ENCODE assay signal across 22 cellular contexts in the genomic region with DNA sequence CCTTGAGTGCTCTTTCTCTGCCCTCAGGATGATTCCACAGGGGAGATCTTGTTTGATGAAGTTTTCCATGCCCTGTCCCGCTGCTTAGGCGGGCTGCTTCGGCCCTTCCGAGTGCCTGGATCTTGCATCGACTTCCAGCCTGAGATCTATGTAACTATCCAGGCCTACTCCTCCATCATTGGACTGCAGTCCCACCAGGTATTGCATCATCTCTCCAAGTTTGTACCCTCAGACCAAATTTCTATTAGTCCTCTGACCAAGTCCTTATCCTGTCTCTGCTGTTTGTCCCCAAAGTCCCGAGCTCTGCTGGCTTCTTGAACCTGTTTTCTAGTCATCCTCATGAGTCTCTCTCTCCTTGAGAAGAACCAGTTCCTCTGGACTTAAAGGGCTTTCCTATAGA. TPM values are rescaled to one million over a fixed set of nuclear protein-coding genes. Genes with fewer than 3 reads are reported as not detected.
DNase-seq lines count a peak whose midpoint lies in the region; ATAC-seq, FAIRE-seq and TF ChIP-seq lines count a peak whose summit lies in the region.
"Had no signal": no experiment of that assay in that cellular context is flagged by ENCODE, and none has a peak within 500 bp of the region (broad histone marks: within the 10 kb centered on the region; RNA-seq: fewer than 3 reads in every experiment).

No MANE protein-coding gene starts in this region.

- WGBS in IMR-90 (ENCODE audit: extremely low coverage in 2 of 2, insufficient read length in 1 of 2), 2 experiments: 100% methylated on average over 4 of the region's 6 CpGs; no CpG with 5 or more reads in 1 of the 2 experiments
- WGBS in H1 (ENCODE audit: extremely low coverage in 1 of 2, insufficient coverage in 1 of 2, insufficient read length in 1 of 2, insufficient replicate concordance in 2 of 2, low coverage in 1 of 2, low lambda C conversion rate in 2 of 2, missing lambda C conversion rate in 1 of 2), 2 experiments: 88% methylated on average over 6 of the region's 6 CpGs; no CpG with 5 or more reads in 1 of the 2 experiments
- WGBS in tibial nerve, 2 donors: 95 to 97% methylated on average over 6 of the region's 6 CpGs
- 97% methylated on average over 6 of the region's 6 CpGs for WGBS in lower leg skin, 2 donors

- H3K18ac ChIP-seq in IMR-90 (ENCODE audit: low read depth, low read length) (no peak overlapping the region), H1 (ENCODE audit: extremely low read depth, low read length) (no peak overlapping the region)

- H3K27me3 Mint-ChIP-seq in GM23338 (ENCODE audit: insufficient read depth, low read depth, poor library complexity) (no peaks in the 10 kb centered on the region), neural crest cell (ENCODE audit: low read depth) (no peaks in the 10 kb centered on the region)
- H3K27me3 Mint-ChIP-seq: CD4-positive, CD25-positive, alpha-beta regulatory T cell; CD8-positive, alpha-beta memory T cell had no signal

- H2BK5ac ChIP-seq in IMR-90 (ENCODE audit: low read depth, low read length, poor library complexity, severe bottlenecking): no peak overlapping the region
- H2BK5ac ChIP-seq in H1 (ENCODE audit: low read depth, low read length): no peak overlapping the region; the same call in 1 of the 2 replicates

- no peaks in the 10 kb centered on the region for H3K23me2 ChIP-seq in H1 (ENCODE audit: low read depth, low read length)

- H3K9ac ChIP-seq in IMR-90 (ENCODE audit: low read depth, low read length) (no peak overlapping the region), H1 (replicated peaks in 1 of 4; ENCODE audit: extremely low read depth in 1 of 4, low read depth in 3 of 4, low read length in 3 of 4) (no peak overlapping the region)

- no peak overlapping the region for H4K91ac ChIP-seq in IMR-90 (ENCODE audit: insufficient read depth, low read depth, low read length)
- H4K91ac ChIP-seq in H1 (replicated peaks; ENCODE audit: insufficient read length, low read length): no peak overlapping the region

- no peak for FAIRE-seq in H1 (lab: Jason Lieb, UNC)
- FAIRE-seq: A204.1, GM12878, H54, HTR-8/SVneo had no signal

- in situ Hi-C loops in IMR-90 (cut with MboI; ENCODE audit: low sequenced_read_pairs): loop anchor here (25.0 kb wide), 1 partner anchor 492 kb away; no protein-coding TSS in a partner anchor

- TF ChIP-seq EP300 in H1 (IDR thresholded peaks at IDR 0.05; ENCODE audit: borderline replicate concordance in 1 of 2, low read depth in 2 of 2, low read length in 2 of 2): no peak
- TF ChIP-seq EP300 in tibial nerve (IDR thresholded peaks at IDR 0.05): no peak

- POLR2A ChIA-PET in IMR-90 (lab: Charles Lee; ENCODE audit: unreplicated experiment): no interaction called here
- POLR2A ChIA-PET in H1 (lab: Charles Lee; ENCODE audit: partially characterized antibody): interaction anchor here (1.8 kb wide), 1 partner anchor 11 kb away, joined by 6 read pairs; no protein-coding TSS in a partner anchor

- H2AFZ ChIP-seq in GM23338 (no peak overlapping the region), IMR-90 (replicated peaks; ENCODE audit: low read length, poor library complexity) (no peak overlapping the region), H1 (ENCODE audit: low read length) (no peak overlapping the region)

- DNase-seq in GM23338 (ENCODE audit: low spot score) (no peak), IMR-90 (no peak), H1 (ENCODE audit: low read depth in 1 of 2, low spot score in 2 of 2) (no peak), neural crest cell (ENCODE audit: low read depth, low spot score) (no peak), tibial nerve (ENCODE audit: low spot score in 2 of 2) (no peak), lower leg skin (ENCODE audit: low spot score in 2 of 2) (no peak), NCI-H748 treated with DMSO at 0.1 percent for 48 hours (lab: John Stamatoyannopoulos, UW) (no peak)
- DNase-seq: ACHN; BE2C; C1 segment of cervical spinal cord; CD4-positive, CD25-positive, alpha-beta regulatory T cell; CD8-positive, alpha-beta memory T cell; COR-L47; DMS 273 treated with DMSO at 0.1 percent for 48 hours; DMS53; DND-41; EL; HCEC 1CT had no signal

- CTCF ChIA-PET in IMR-90 (lab: Yijun Ruan, JAX) (interaction anchor here (0.6 kb wide), 1 partner anchor 29 kb away, joined by 3 read pairs; no protein-coding TSS in a partner anchor), H1 (lab: Charles Lee; ENCODE audit: partially characterized antibody) (interaction anchor here (1.3 to 3.0 kb wide), 2 partner anchors 10 to 26 kb away, joined by 3 to 9 read pairs; no protein-coding TSS in a partner anchor)

- dilution Hi-C loops in IMR-90 (cut with HindIII; ENCODE audit: low sequenced_read_pairs, unreplicated experiment): no loop called here

- no peak overlapping the region for H3K27ac ChIP-seq in GM23338 (ENCODE audit: low read depth)
- H3K27ac ChIP-seq in IMR-90 (ENCODE audit: insufficient read depth, low read length): no peak overlapping the region
- H3K27ac ChIP-seq in H1 (ENCODE audit: low read depth, low read length): no peak overlapping the region
- H3K27ac ChIP-seq in tibial nerve: no peak overlapping the region

- H2AK5ac ChIP-seq in IMR-90 (ENCODE audit: low read depth, low read length) (no peak overlapping the region), H1 (ENCODE audit: low read depth, low read length) (no peak overlapping the region)

- intact Hi-C loops in IMR-90 (cut with micrococcal nuclease) (no loop called here), lower leg skin (cut with DNase I; ENCODE audit: low total_unique reads) (no loop called here)

- H3K36me3 ChIP-seq in GM23338 (ENCODE audit: insufficient read depth) (no peaks in the 10 kb centered on the region), IMR-90 (ENCODE audit: control insufficient read depth, insufficient read depth, low read length) (peaks cover 39% of the 10 kb centered on the region), H1 (ENCODE audit: control insufficient read depth in 2 of 4, insufficient read depth in 4 of 4, low read length in 3 of 4) (peaks cover 0 to 19% (median 4%) of the 10 kb centered on the region in 4 experiments; a peak in 4 of 8 replicates), tibial nerve (peaks cover 0 to 65% (median 25%) of the 10 kb centered on the region in 3 donors)
- H3K36me3 ChIP-seq: BE2C had no signal

- H3K4me1 ChIP-seq in GM23338 (ENCODE audit: insufficient read depth): no peaks in the 10 kb centered on the region
- peaks cover 4% of the 10 kb centered on the region; the same call in 1 of the 2 replicates for H3K4me1 ChIP-seq in IMR-90 (ENCODE audit: control insufficient read depth, insufficient read depth, low read length)
- no peaks in the 10 kb centered on the region for H3K4me1 ChIP-seq in H1 (replicated peaks in 1 of 4; ENCODE audit: control insufficient read depth in 3 of 4, insufficient read depth in 4 of 4, low read length in 3 of 4)
- H3K4me1 ChIP-seq in tibial nerve: peaks cover 0 to 8% (median 0%) of the 10 kb centered on the region in 4 donors
- H3K4me1 ChIP-seq: BE2C had no signal

- H3K4me2 ChIP-seq in GM23338: no peak overlapping the region
- H3K4me2 ChIP-seq in IMR-90 (ENCODE audit: low read depth, low read length): no peak overlapping the region
- no peak overlapping the region for H3K4me2 ChIP-seq in H1 (ENCODE audit: insufficient read depth in 1 of 2, low read depth in 2 of 2, low read length in 2 of 2)

- ATAC-seq in GM23338 (no peak), IMR-90 (ENCODE audit: low read depth) (no peak)
- ATAC-seq: GM12878 had no signal

- no peaks in the 10 kb centered on the region for H3K9me3 ChIP-seq in IMR-90 (ENCODE audit: control insufficient read depth, insufficient read depth, low read length)
- no peaks in the 10 kb centered on the region for H3K9me3 ChIP-seq in H1 (ENCODE audit: insufficient read depth in 2 of 2, low read depth in 1 of 2, low read length in 1 of 2)
- no peaks in the 10 kb centered on the region for H3K9me3 ChIP-seq in tibial nerve
- H3K9me3 ChIP-seq: BE2C had no signal

- H4K5ac ChIP-seq in IMR-90 (ENCODE audit: low read depth, low read length) (no peak overlapping the region), H1 (ENCODE audit: insufficient read length, low read depth, low read length) (no peak overlapping the region)

- peaks cover 8% of the 10 kb centered on the region; the same call in 1 of the 2 replicates for H3K9me1 ChIP-seq in IMR-90 (ENCODE audit: insufficient read depth, low read length)

- no peaks in the 10 kb centered on the region; the same call in 1 of the 2 replicates for H4K20me1 ChIP-seq in GM23338 (replicated peaks; ENCODE audit: insufficient read depth)
- no peaks in the 10 kb centered on the region for H4K20me1 ChIP-seq in IMR-90 (ENCODE audit: insufficient read depth, low read length)
- H4K20me1 ChIP-seq in H1 (replicated peaks in 1 of 2; ENCODE audit: control insufficient read depth in 1 of 2, insufficient read depth in 2 of 2, low read length in 2 of 2): no peaks in the 10 kb centered on the region

- TF ChIP-seq CTCF in GM23338 (conservative IDR thresholded peaks at IDR 0.05; ENCODE audit: low read depth in 2 of 2): no peak
- TF ChIP-seq CTCF in IMR-90 (conservative IDR thresholded peaks at IDR 0.05; ENCODE audit: low read depth, low read length): no peak
- TF ChIP-seq CTCF in H1 (IDR thresholded peaks at IDR 0.05; ENCODE audit: control extremely low read depth in 1 of 3, insufficient read depth in 1 of 3, low read depth in 1 of 3, low read length in 3 of 3): no peak
- no peak for TF ChIP-seq CTCF in neural crest cell (conservative IDR thresholded peaks at IDR 0.05)
- no peak for TF ChIP-seq CTCF in tibial nerve (IDR thresholded peaks at IDR 0.05)
- no peak for TF ChIP-seq CTCF in lower leg skin (IDR thresholded peaks at IDR 0.05)

- no peak overlapping the region for H2AK9ac ChIP-seq in IMR-90 (replicated peaks; ENCODE audit: low read depth, low read length, poor library complexity)

- H3K4me1 Mint-ChIP-seq in GM23338 (no peaks in the 10 kb centered on the region), neural crest cell (no peaks in the 10 kb centered on the region)

- no peaks in the 10 kb centered on the region for H3F3A ChIP-seq in GM23338 (replicated peaks; ENCODE audit: low read depth)

- no peak overlapping the region for H2BK120ac ChIP-seq in IMR-90 (ENCODE audit: low read depth, low read length)
- no peak overlapping the region for H2BK120ac ChIP-seq in H1 (replicated peaks; ENCODE audit: low read depth, low read length)

- TF ChIP-seq RAD21 in IMR-90 (IDR thresholded peaks at IDR 0.05; ENCODE audit: low read length) (no peak), H1 (IDR thresholded peaks at IDR 0.05 in 1 of 2, conservative IDR thresholded peaks at IDR 0.05 in 1 of 2; ENCODE audit: low read depth in 2 of 2, low read length in 2 of 2) (no peak)

- H3K27ac Mint-ChIP-seq in GM23338 (peak overlapping the region; percentile 26), neural crest cell (ENCODE audit: unreplicated experiment) (peak overlapping the region; percentile 23)

- H3K36me3 Mint-ChIP-seq in GM23338 (ENCODE audit: low read depth) (peaks cover 10% of the 10 kb centered on the region), neural crest cell (ENCODE audit: low read depth) (peaks cover 12% of the 10 kb centered on the region)

- peaks cover 30 to 41% of the 10 kb centered on the region in 2 experiments for H3K79me1 ChIP-seq in IMR-90 (ENCODE audit: low read depth in 1 of 2, low read length in 2 of 2)
- H3K79me1 ChIP-seq in H1 (ENCODE audit: low read depth, low read length): no peaks in the 10 kb centered on the region

- no peak overlapping the region for H2BK20ac ChIP-seq in IMR-90 (ENCODE audit: low read depth, low read length)
- no peak overlapping the region for H2BK20ac ChIP-seq in H1 (ENCODE audit: low read length)

- no peaks in the 10 kb centered on the region for H3K9me2 ChIP-seq in GM23338 (ENCODE audit: insufficient read depth)

- H3K4me3 ChIP-seq in GM23338 (no peak overlapping the region), IMR-90 (ENCODE audit: insufficient read depth, low read depth, low read length) (no peak overlapping the region), H1 (ENCODE audit: extremely low read depth in 1 of 4, insufficient read depth in 2 of 4, low read depth in 3 of 4, low read length in 4 of 4) (no peak overlapping the region), tibial nerve (no peak overlapping the region), lower leg skin (ENCODE audit: low read depth, poor library complexity, severe bottlenecking) (no peak overlapping the region)
- H3K4me3 ChIP-seq: GM12878 had no signal

- H3K79me2 ChIP-seq in GM23338 (replicated peaks; ENCODE audit: insufficient read depth): no peaks in the 10 kb centered on the region
- H3K79me2 ChIP-seq in H1 (ENCODE audit: control insufficient read depth in 1 of 2, insufficient read depth in 2 of 2, low read length in 2 of 2): no peaks in the 10 kb centered on the region

- no peak overlapping the region for H3K56ac ChIP-seq in IMR-90 (ENCODE audit: extremely low read depth, insufficient read depth, low read length)
- H3K56ac ChIP-seq in H1 (replicated peaks; ENCODE audit: insufficient read length, low read depth, low read length): no peak overlapping the region

- H2BK15ac ChIP-seq in IMR-90 (ENCODE audit: low read depth, low read length) (no peak overlapping the region), H1 (ENCODE audit: low read length) (no peak overlapping the region)

- H3K23ac ChIP-seq in IMR-90 (ENCODE audit: low read depth, low read length): no peak overlapping the region
- no peak overlapping the region for H3K23ac ChIP-seq in H1 (ENCODE audit: insufficient read length)

- no peak overlapping the region for H3K4me3 Mint-ChIP-seq in GM23338
- no peak overlapping the region for H3K4me3 Mint-ChIP-seq in neural crest cell
- H3K4me3 Mint-ChIP-seq: CD4-positive, CD25-positive, alpha-beta regulatory T cell; CD8-positive, alpha-beta memory T cell had no signal

- no peaks in the 10 kb centered on the region for H3K9me3 Mint-ChIP-seq in GM23338
- H3K9me3 Mint-ChIP-seq in neural crest cell: no peaks in the 10 kb centered on the region
- H3K9me3 Mint-ChIP-seq: CD4-positive, CD25-positive, alpha-beta regulatory T cell; CD8-positive, alpha-beta memory T cell had no signal

- BruUV-seq in IMR-90 (replicated peaks; lab: Mats Ljungman, UMichigan): no TSS peak

- no peak for TF ChIP-seq POLR2A in IMR-90 (IDR thresholded peaks at IDR 0.05; ENCODE audit: low read depth, low read length)
- TF ChIP-seq POLR2A in H1 (IDR thresholded peaks at IDR 0.05; ENCODE audit: control extremely low read depth in 1 of 2, low read depth in 2 of 2, low read length in 2 of 2): no peak
- TF ChIP-seq POLR2A in tibial nerve (IDR thresholded peaks at IDR 0.05): no peak
- no peak for TF ChIP-seq POLR2A in lower leg skin (IDR thresholded peaks at IDR 0.05)

- no peak overlapping the region for H4K8ac ChIP-seq in IMR-90 (ENCODE audit: low read depth in 2 of 2, low read length in 2 of 2)
- no peak overlapping the region for H4K8ac ChIP-seq in H1 (ENCODE audit: extremely low read depth, insufficient read depth, low read length)

- H3K27me3 ChIP-seq in GM23338 (ENCODE audit: insufficient read depth) (no peaks in the 10 kb centered on the region), IMR-90 (ENCODE audit: control insufficient read depth, insufficient read depth, low read length) (no peaks in the 10 kb centered on the region), H1 (replicated peaks in 1 of 4; ENCODE audit: control insufficient read depth in 3 of 4, extremely low read depth in 1 of 4, insufficient read depth in 3 of 4, low read length in 3 of 4) (no peaks in the 10 kb centered on the region), tibial nerve (no peaks in the 10 kb centered on the region)
- H3K27me3 ChIP-seq: BE2C had no signal

- no peak overlapping the region for H2BK12ac ChIP-seq in H1 (ENCODE audit: low read depth, low read length)

- H3K4ac ChIP-seq in IMR-90 (ENCODE audit: low read depth, low read length) (no peak overlapping the region), H1 (replicated peaks; ENCODE audit: insufficient read length, low read depth, low read length) (no peak overlapping the region)

- H3K14ac ChIP-seq in IMR-90 (replicated peaks; ENCODE audit: low read depth, low read length) (no peak overlapping the region), H1 (ENCODE audit: insufficient read length) (no peak overlapping the region)

RNA-seq across cellular contexts. Expression of a gene that starts 14.7 kb away (rescaled TPM):
- total RNA-seq in GM23338 (2014; rRNA removed; shearing (Covaris generic)): 11.8 and 16.1 TPM in 2 replicates
- 3.8 and 4.1 TPM in 2 replicates for polyA plus RNA-seq in GM23338 (2016; fragmentation: Nextera tagmentation; extraction: Ambion mirVana)
- 9.5 and 9.7 TPM in 2 replicates for total RNA-seq in IMR-90 (2012; rRNA removed)
- polyA plus RNA-seq in IMR-90 (2012; rRNA removed): 14.3 and 15.7 TPM in 2 replicates
- 5.1 and 7.2 TPM in 2 replicates for polyA plus RNA-seq in IMR-90 (2012; cell fraction: cytosol; rRNA removed)
- 42.3 and 80.6 TPM in 2 replicates for polyA plus RNA-seq in IMR-90 (2012; cell fraction: nucleus; rRNA removed; ENCODE audit: low replicate concordance)
- total RNA-seq in H1 (2021; fragmentation: NEBNext Ultra II Directional; extraction: Animal tissue kit (Norgen Biotek cat#: 25700)): 12.9 and 13.8 TPM in 2 replicates
- 4.7 and 8.0 TPM in 2 replicates for polyA plus RNA-seq in H1 (2011; rRNA removed)
- 3.8 TPM for polyA plus RNA-seq in H1 (2011; cell fraction: cytosol; rRNA removed)
- polyA plus RNA-seq in H1 (2011; cell fraction: nucleus; rRNA removed): 35.9 TPM
- 6.5 to 8.1 TPM (median 6.7 TPM) in 4 replicates for polyA plus RNA-seq in H1 (2012, experiment 1 of 2)
- 13.4 TPM for polyA plus RNA-seq in H1 (2012, experiment 2 of 2)
- 5.2 TPM for polyA plus RNA-seq in H1 (2013, experiment 1 of 2)
- polyA plus RNA-seq in H1 (2013, experiment 2 of 2): 3.5 TPM
- polyA minus RNA-seq in H1 (2011; rRNA and poly(A)+ RNA removed): 30.2 and 31.0 TPM in 2 replicates
- polyA minus RNA-seq in H1 (2011; cell fraction: cytosol; rRNA and poly(A)+ RNA removed): 6.6 TPM
- 40.9 TPM for polyA minus RNA-seq in H1 (2011; cell fraction: nucleus; rRNA and poly(A)+ RNA removed)
- 39.4 and 42.0 TPM in 2 replicates for total RNA-seq in neural crest cell
- total RNA-seq in tibial nerve: 10 to 100 TPM; 49.2 to 68.7 (median 57.3) TPM
- total RNA-seq in lower leg skin: 10 to 100 TPM; 33.2 to 75.3 (median 42.0) TPM

RNA-seq across cellular contexts. Expression of a gene that starts 14.8 kb away (rescaled TPM):
- 16.6 and 17.6 TPM in 2 replicates for total RNA-seq in GM23338 (2014; rRNA removed; shearing (Covaris generic))
- polyA plus RNA-seq in GM23338 (2016; fragmentation: Nextera tagmentation; extraction: Ambion mirVana) (23.6 and 25.7 TPM in 2 replicates), IMR-90 (2012; rRNA removed) (53.7 and 61.1 TPM in 2 replicates), H1 (2011; rRNA removed) (6.7 and 7.0 TPM in 2 replicates)
- total RNA-seq in IMR-90 (2012; rRNA removed) (114 and 120 TPM in 2 replicates), neural crest cell (30.8 and 33.9 TPM in 2 replicates), tibial nerve (10 to 100 TPM; 22.8 to 35.1 (median 28.5) TPM), lower leg skin (10 to 100 TPM; 43.6 to 58.4 (median 50.8) TPM)
- polyA plus RNA-seq in IMR-90 (2012; cell fraction: cytosol; rRNA removed): 35.0 and 38.5 TPM in 2 replicates
- 37.4 and 89.5 TPM in 2 replicates for polyA plus RNA-seq in IMR-90 (2012; cell fraction: nucleus; rRNA removed; ENCODE audit: low replicate concordance)
- total RNA-seq in H1 (2021; fragmentation: NEBNext Ultra II Directional; extraction: Animal tissue kit (Norgen Biotek cat#: 25700)): 19.5 and 20.6 TPM in 2 replicates
- polyA plus RNA-seq in H1 (2011; cell fraction: cytosol; rRNA removed): 9.7 TPM
- polyA plus RNA-seq in H1 (2011; cell fraction: nucleus; rRNA removed): 13.6 TPM
- polyA plus RNA-seq in H1 (2012, experiment 1 of 2): 19.8 to 23.8 TPM (median 22.3 TPM) in 4 replicates
- polyA plus RNA-seq in H1 (2012, experiment 2 of 2): 8.5 TPM
- polyA plus RNA-seq in H1 (2013, experiment 1 of 2): 12.8 TPM
- polyA plus RNA-seq in H1 (2013, experiment 2 of 2): 14.3 TPM
- polyA minus RNA-seq in H1 (2011; rRNA and poly(A)+ RNA removed): 5.1 and 9.8 TPM in 2 replicates
- polyA minus RNA-seq in H1 (2011; cell fraction: cytosol; rRNA and poly(A)+ RNA removed): 5.2 TPM
- 13.1 TPM for polyA minus RNA-seq in H1 (2011; cell fraction: nucleus; rRNA and poly(A)+ RNA removed)

RNA-seq across cellular contexts. Expression of a gene that starts 36.5 kb away (rescaled TPM):
- 15.7 and 16.7 TPM in 2 replicates for total RNA-seq in GM23338 (2014; rRNA removed; shearing (Covaris generic))
- polyA plus RNA-seq in GM23338 (2016; fragmentation: Nextera tagmentation; extraction: Ambion mirVana) (23.0 and 23.3 TPM in 2 replicates), IMR-90 (2012; rRNA removed) (203 and 211 TPM in 2 replicates), H1 (2011; rRNA removed) (58.2 and 68.1 TPM in 2 replicates)
- total RNA-seq in IMR-90 (2012; rRNA removed) (66.4 and 88.9 TPM in 2 replicates), neural crest cell (30.8 and 31.8 TPM in 2 replicates), tibial nerve (10 to 100 TPM; 48.6 to 66.6 (median 50.8) TPM), lower leg skin (100 to 1,000 TPM; 359 to 592 (median 401) TPM)
- 94.1 and 171 TPM in 2 replicates for polyA plus RNA-seq in IMR-90 (2012; cell fraction: cytosol; rRNA removed)
- polyA plus RNA-seq in IMR-90 (2012; cell fraction: nucleus; rRNA removed; ENCODE audit: low replicate concordance): 140 and 158 TPM in 2 replicates
- total RNA-seq in H1 (2021; fragmentation: NEBNext Ultra II Directional; extraction: Animal tissue kit (Norgen Biotek cat#: 25700)): 28.5 and 29.1 TPM in 2 replicates
- 51.4 TPM for polyA plus RNA-seq in H1 (2011; cell fraction: cytosol; rRNA removed)
- polyA plus RNA-seq in H1 (2011; cell fraction: nucleus; rRNA removed): 64.0 TPM
- polyA plus RNA-seq in H1 (2012, experiment 1 of 2): 31.0 to 38.0 TPM (median 34.5 TPM) in 4 replicates
- polyA plus RNA-seq in H1 (2012, experiment 2 of 2): 57.9 TPM
- polyA plus RNA-seq in H1 (2013, experiment 1 of 2): 45.0 TPM
- polyA plus RNA-seq in H1 (2013, experiment 2 of 2): 50.2 TPM
- polyA minus RNA-seq in H1 (2011; rRNA and poly(A)+ RNA removed): 35.7 and 45.3 TPM in 2 replicates
- 11.2 TPM for polyA minus RNA-seq in H1 (2011; cell fraction: cytosol; rRNA and poly(A)+ RNA removed)
- 12.0 TPM for polyA minus RNA-seq in H1 (2011; cell fraction: nucleus; rRNA and poly(A)+ RNA removed)

RNA-seq across cellular contexts. Expression of a gene that starts 45.6 kb away (rescaled TPM):
- total RNA-seq in GM23338 (2014; rRNA removed; shearing (Covaris generic)): 244 and 252 TPM in 2 replicates
- polyA plus RNA-seq in GM23338 (2016; fragmentation: Nextera tagmentation; extraction: Ambion mirVana) (207 and 226 TPM in 2 replicates), IMR-90 (2012; rRNA removed) (107 and 115 TPM in 2 replicates), H1 (2011; rRNA removed) (214 and 350 TPM in 2 replicates)
- total RNA-seq in IMR-90 (2012; rRNA removed) (78.0 and 103 TPM in 2 replicates), neural crest cell (180 and 196 TPM in 2 replicates), tibial nerve (1 to 10 TPM in 3 of 4 donors, under 1 TPM in 1; 0.42 to 3.5 (median 1.5) TPM), lower leg skin (10 to 100 TPM in 1 of 4 donors, 1 to 10 TPM in 3; 2.7 to 12.1 (median 6.5) TPM)
- polyA plus RNA-seq in IMR-90 (2012; cell fraction: cytosol; rRNA removed): 75.5 and 90.0 TPM in 2 replicates
- polyA plus RNA-seq in IMR-90 (2012; cell fraction: nucleus; rRNA removed; ENCODE audit: low replicate concordance): 26.3 and 75.6 TPM in 2 replicates
- total RNA-seq in H1 (2021; fragmentation: NEBNext Ultra II Directional; extraction: Animal tissue kit (Norgen Biotek cat#: 25700)): 221 and 252 TPM in 2 replicates
- polyA plus RNA-seq in H1 (2011; cell fraction: cytosol; rRNA removed): 234 TPM
- 399 TPM for polyA plus RNA-seq in H1 (2011; cell fraction: nucleus; rRNA removed)
- 231 to 283 TPM (median 258 TPM) in 4 replicates for polyA plus RNA-seq in H1 (2012, experiment 1 of 2)
- polyA plus RNA-seq in H1 (2012, experiment 2 of 2): 321 TPM
- polyA plus RNA-seq in H1 (2013, experiment 1 of 2): 136 TPM
- 131 TPM for polyA plus RNA-seq in H1 (2013, experiment 2 of 2)
- polyA minus RNA-seq in H1 (2011; rRNA and poly(A)+ RNA removed): 219 and 368 TPM in 2 replicates
- polyA minus RNA-seq in H1 (2011; cell fraction: cytosol; rRNA and poly(A)+ RNA removed): 160 TPM
- 98.7 TPM for polyA minus RNA-seq in H1 (2011; cell fraction: nucleus; rRNA and poly(A)+ RNA removed)

RNA-seq across cellular contexts. Expression of a gene that starts 49.4 kb away (rescaled TPM):
- total RNA-seq in GM23338 (2014; rRNA removed; shearing (Covaris generic)): 13.2 and 18.9 TPM in 2 replicates
- polyA plus RNA-seq in GM23338 (2016; fragmentation: Nextera tagmentation; extraction: Ambion mirVana) (13.5 and 14.3 TPM in 2 replicates), IMR-90 (2012; rRNA removed) (53.7 and 66.7 TPM in 2 replicates), H1 (2011; rRNA removed) (14.4 and 21.8 TPM in 2 replicates)
- total RNA-seq in IMR-90 (2012; rRNA removed) (21.5 and 25.0 TPM in 2 replicates), neural crest cell (42.9 and 46.6 TPM in 2 replicates), tibial nerve (100 to 1,000 TPM in 2 of 4 donors, 10 to 100 TPM in 2; 69.8 to 144 (median 97.7) TPM), lower leg skin (10 to 100 TPM; 35.5 to 39.4 (median 38.0) TPM)
- 46.3 and 63.2 TPM in 2 replicates for polyA plus RNA-seq in IMR-90 (2012; cell fraction: cytosol; rRNA removed)
- 204 and 236 TPM in 2 replicates for polyA plus RNA-seq in IMR-90 (2012; cell fraction: nucleus; rRNA removed; ENCODE audit: low replicate concordance)
- 17.0 and 17.7 TPM in 2 replicates for total RNA-seq in H1 (2021; fragmentation: NEBNext Ultra II Directional; extraction: Animal tissue kit (Norgen Biotek cat#: 25700))
- polyA plus RNA-seq in H1 (2011; cell fraction: cytosol; rRNA removed): 19.0 TPM
- polyA plus RNA-seq in H1 (2011; cell fraction: nucleus; rRNA removed): 61.7 TPM
- polyA plus RNA-seq in H1 (2012, experiment 1 of 2): 17.4 to 26.8 TPM (median 22.2 TPM) in 4 replicates
- polyA plus RNA-seq in H1 (2012, experiment 2 of 2): 13.2 TPM
- 9.6 TPM for polyA plus RNA-seq in H1 (2013, experiment 1 of 2)
- polyA plus RNA-seq in H1 (2013, experiment 2 of 2): 10.0 TPM
- polyA minus RNA-seq in H1 (2011; rRNA and poly(A)+ RNA removed): 4.2 and 8.0 TPM in 2 replicates
- 10.1 TPM for polyA minus RNA-seq in H1 (2011; cell fraction: cytosol; rRNA and poly(A)+ RNA removed)
- 19.7 TPM for polyA minus RNA-seq in H1 (2011; cell fraction: nucleus; rRNA and poly(A)+ RNA removed)
